24 cellular contexts compared by ENCODE assay signal in the genomic region with DNA sequence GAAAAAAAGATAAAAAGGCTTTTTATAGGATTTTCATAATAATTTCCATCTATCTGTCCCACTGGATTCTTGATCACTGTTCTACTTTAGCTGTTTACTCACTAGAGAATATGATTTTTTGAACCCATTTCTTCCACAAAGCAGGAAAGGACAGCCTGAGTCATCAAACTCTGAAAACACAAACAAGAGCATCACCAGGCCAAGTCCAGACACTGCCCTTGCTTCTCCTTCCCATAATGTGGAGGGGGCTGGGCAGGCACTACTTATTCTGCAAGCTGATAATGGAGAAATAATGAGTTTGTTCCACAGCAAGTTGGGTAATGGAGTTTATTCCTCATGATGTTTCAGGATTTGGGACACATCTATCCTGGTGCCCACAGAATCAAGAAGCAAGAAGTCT. TPM values are rescaled to one million over a fixed set of nuclear protein-coding genes. Genes with fewer than 3 reads are reported as not detected.
DNase-seq lines count a peak whose midpoint lies in the region; ATAC-seq and TF ChIP-seq lines count a peak whose summit lies in the region.
"Had no signal": no experiment of that assay in that cellular context is flagged by ENCODE, and none has a peak within 500 bp of the region (broad histone marks: within the 10 kb centered on the region; RNA-seq: fewer than 3 reads in every experiment).

No MANE protein-coding gene starts in this region.

- no peaks in the 10 kb centered on the region for H3K79me2 ChIP-seq in GM23248 (ENCODE audit: insufficient read depth)
- H3K79me2 ChIP-seq in mammary epithelial cell (ENCODE audit: insufficient read depth, low read length): no peaks in the 10 kb centered on the region

- H3K4me2 ChIP-seq in GM23248 (ENCODE audit: unreplicated experiment): no peak overlapping the region
- no peak overlapping the region for H3K4me2 ChIP-seq in mammary epithelial cell (ENCODE audit: insufficient read depth, low read depth, low read length)

- peaks cover 4% of the 10 kb centered on the region; the same call in 1 of the 2 replicates for H3F3A ChIP-seq in GM23248 (ENCODE audit: insufficient read depth)

- peaks cover 0 to 14% of the 10 kb centered on the region in 2 donors for H3K9me3 Mint-ChIP-seq in stimulated activated naive CD8-positive, alpha-beta T cell treated with anti-CD3 and anti-CD28 coated beads, Interleukin-15, amount 100 ng/mL, for 72 hours

- H3K36me3 ChIP-seq in GM23248 (ENCODE audit: low read depth) (no peaks in the 10 kb centered on the region), mammary epithelial cell (ENCODE audit: insufficient read depth, low read length) (no peaks in the 10 kb centered on the region)

- DNase-seq in A172 (ENCODE audit: low spot score) (peak; percentile 22), GM23248 (peak; percentile 41), mammary epithelial cell (peak; percentile 35), foreskin keratinocyte (peak; percentile 16 to 28), AML-193 (lab: John Stamatoyannopoulos, UW) (no peak), T-helper 9 cell (no peak)
- no peak for DNase-seq in stimulated activated naive CD8-positive, alpha-beta T cell treated with anti-CD3 and anti-CD28 coated beads, Interleukin-15, amount 100 ng/mL, for 72 hours
- DNase-seq: activated CD4-positive, CD25-positive, alpha-beta regulatory T cell treated with anti-CD3 and anti-CD28 coated beads, Interleukin-2, amount 50 U/mL, for 72 hours; activated CD8-positive, alpha-beta T cell treated with anti-CD3 and anti-CD28 coated beads for 36 hours; activated gamma-delta T cell; activated naive CD8-positive, alpha-beta T cell treated with anti-CD3 and anti-CD28 coated beads, Interleukin-2, amount 50 U/mL, for 24 hours; endodermal cell; head of caudate nucleus; KBM-7; mesendoderm; NCI-H146; NCI-H524 treated with DMSO at 0.1 percent for 48 hours; SIG-M5; small intestine; stimulated activated CD4-positive, alpha-beta T cell treated with anti-CD3 and anti-CD28 coated beads, Interleukin-1b, Interleukin-23, amount 100 ng/mL, for 48 hours had no signal

- no peaks in the 10 kb centered on the region for H3K27me3 ChIP-seq in GM23248 (replicated peaks; ENCODE audit: insufficient read depth)
- no peaks in the 10 kb centered on the region for H3K27me3 ChIP-seq in mammary epithelial cell (ENCODE audit: insufficient read depth, low read length)
- no peaks in the 10 kb centered on the region for H3K27me3 ChIP-seq in foreskin keratinocyte

- H3K27me3 Mint-ChIP-seq in stimulated activated naive CD8-positive, alpha-beta T cell treated with anti-CD3 and anti-CD28 coated beads, Interleukin-15, amount 100 ng/mL, for 72 hours: no peaks in the 10 kb centered on the region
- H3K27me3 Mint-ChIP-seq: activated CD8-positive, alpha-beta T cell treated with anti-CD3 and anti-CD28 coated beads for 36 hours; activated naive CD8-positive, alpha-beta T cell treated with anti-CD3 and anti-CD28 coated beads, Interleukin-2, amount 50 U/mL, for 24 hours; brain; progenitor cell of endocrine pancreas had no signal

- no peaks in the 10 kb centered on the region for H3K4me1 Mint-ChIP-seq in stimulated activated naive CD8-positive, alpha-beta T cell treated with anti-CD3 and anti-CD28 coated beads, Interleukin-15, amount 100 ng/mL, for 72 hours
- H3K4me1 Mint-ChIP-seq: activated naive CD8-positive, alpha-beta T cell treated with anti-CD3 and anti-CD28 coated beads, Interleukin-2, amount 50 U/mL, for 24 hours; brain; endodermal cell had no signal

- intact Hi-C loops in mammary epithelial cell (cut with micrococcal nuclease): no loop called here

- dilution Hi-C loops in mammary epithelial cell (cut with HindIII; ENCODE audit: low sequenced_read_pairs): no loop called here

- no peaks in the 10 kb centered on the region for H3K4me1 ChIP-seq in GM23248 (ENCODE audit: insufficient read depth)
- no peaks in the 10 kb centered on the region for H3K4me1 ChIP-seq in mammary epithelial cell (ENCODE audit: insufficient read depth, low read length)
- H3K4me1 ChIP-seq in foreskin keratinocyte: no peaks in the 10 kb centered on the region

- H3K27ac Mint-ChIP-seq in stimulated activated naive CD8-positive, alpha-beta T cell treated with anti-CD3 and anti-CD28 coated beads, Interleukin-15, amount 100 ng/mL, for 72 hours: no peak overlapping the region
- H3K27ac Mint-ChIP-seq: activated CD8-positive, alpha-beta T cell treated with anti-CD3 and anti-CD28 coated beads for 36 hours; activated naive CD8-positive, alpha-beta T cell treated with anti-CD3 and anti-CD28 coated beads, Interleukin-2, amount 50 U/mL, for 24 hours; brain; endodermal cell had no signal

- H3K4me3 Mint-ChIP-seq in stimulated activated naive CD8-positive, alpha-beta T cell treated with anti-CD3 and anti-CD28 coated beads, Interleukin-15, amount 100 ng/mL, for 72 hours: no peak overlapping the region
- H3K4me3 Mint-ChIP-seq: activated CD8-positive, alpha-beta T cell treated with anti-CD3 and anti-CD28 coated beads for 36 hours; activated naive CD8-positive, alpha-beta T cell treated with anti-CD3 and anti-CD28 coated beads, Interleukin-2, amount 50 U/mL, for 24 hours; brain; endodermal cell had no signal

- H2AFZ ChIP-seq in GM23248 (no peak overlapping the region), mammary epithelial cell (ENCODE audit: low read depth, low read length) (no peak overlapping the region)

- H3K9me2 ChIP-seq in GM23248 (ENCODE audit: insufficient read depth): no peaks in the 10 kb centered on the region

- in situ Hi-C loops in GM23248 (cut with MboI): no loop called here
- in situ Hi-C loops in mammary epithelial cell (cut with MboI; ENCODE audit: low sequenced_read_pairs in 2 of 2): no loop called here

- H3K9ac ChIP-seq in GM23248 (no peak overlapping the region), mammary epithelial cell (ENCODE audit: insufficient read depth, low read length) (no peak overlapping the region)

- ATAC-seq in foreskin keratinocyte (no peak), HG02981 (IDR thresholded peaks at IDR 0.05; ENCODE audit: unreplicated experiment) (no peak)
- no peak for ATAC-seq in stimulated activated naive CD8-positive, alpha-beta T cell treated with anti-CD3 and anti-CD28 coated beads, Interleukin-15, amount 100 ng/mL, for 72 hours
- ATAC-seq: activated CD8-positive, alpha-beta T cell treated with anti-CD3 and anti-CD28 coated beads for 36 hours; activated naive CD8-positive, alpha-beta T cell treated with anti-CD3 and anti-CD28 coated beads, Interleukin-2, amount 50 U/mL, for 24 hours had no signal

- CTCF ChIA-PET in mammary epithelial cell (lab: Charles Lee; ENCODE audit: low non-redundant PET): interaction anchor here (0.6 kb wide), 1 partner anchor 709 kb away, joined by 3 read pairs; no protein-coding TSS in a partner anchor

- H3K27ac ChIP-seq in GM23248 (no peak overlapping the region), mammary epithelial cell (ENCODE audit: insufficient read depth, low read depth, low read length) (no peak overlapping the region), foreskin keratinocyte (no peak overlapping the region)
- H3K27ac ChIP-seq: coronary artery had no signal

- no TSS peak for BruUV-seq in mammary epithelial cell (replicated peaks; lab: Mats Ljungman, UMichigan)

- TF ChIP-seq CTCF in mammary epithelial cell (conservative IDR thresholded peaks at IDR 0.05 in 1 of 2, IDR thresholded peaks at IDR 0.05 in 1 of 2; ENCODE audit: extremely low read depth in 1 of 2, insufficient read depth in 1 of 2, low read depth in 1 of 2, low read length in 2 of 2) (no peak), foreskin keratinocyte (conservative IDR thresholded peaks at IDR 0.05) (no peak)

- no peaks in the 10 kb centered on the region for H3K9me3 ChIP-seq in GM23248 (ENCODE audit: low read depth)
- H3K9me3 ChIP-seq in mammary epithelial cell (replicated peaks; ENCODE audit: insufficient read depth, low read length): no peaks in the 10 kb centered on the region

- H3K4me3 ChIP-seq in GM23248 (no peak overlapping the region), mammary epithelial cell (replicated peaks in 1 of 3; ENCODE audit: insufficient read depth in 1 of 3, low read depth in 2 of 3, low read length in 3 of 3) (no peak overlapping the region)
- H3K4me3 ChIP-seq: coronary artery had no signal

- no peaks in the 10 kb centered on the region for H4K20me1 ChIP-seq in GM23248 (ENCODE audit: insufficient read depth)
- H4K20me1 ChIP-seq in mammary epithelial cell (ENCODE audit: insufficient read depth, low read length): no peaks in the 10 kb centered on the region

RNA-seq across cellular contexts. Expression of a gene that starts 13.0 kb away (rescaled TPM):
- 2.8 TPM in 1 of 2 replicates, not detected in the other for total RNA-seq in A172 (2014; rRNA removed; shearing (Covaris generic))
- 0.22 TPM in 1 of 2 replicates, not detected in the other for total RNA-seq in GM23248 (2014; rRNA removed; shearing (Covaris generic))
- polyA plus RNA-seq in GM23248 (2016; fragmentation: Nextera tagmentation; extraction: Ambion mirVana) (0.15 and 0.24 TPM in 2 replicates), mammary epithelial cell (0.22 TPM), foreskin keratinocyte (0.37 and 0.45 TPM in 2 replicates)
- total RNA-seq in mammary epithelial cell (1 to 10 TPM in 1 of 2 donors, under 1 TPM in 1; 0.67 to 1.9 TPM), foreskin keratinocyte (0.42 and 0.44 TPM in 2 replicates)
- polyA minus RNA-seq in mammary epithelial cell: 2.0 TPM

RNA-seq across cellular contexts. Expression of a gene that starts 38.4 kb away (rescaled TPM):
- total RNA-seq in A172 (2014; rRNA removed; shearing (Covaris generic)): 82.2 and 98.2 TPM in 2 replicates
- 73.6 and 78.0 TPM in 2 replicates for total RNA-seq in GM23248 (2014; rRNA removed; shearing (Covaris generic))
- polyA plus RNA-seq in GM23248 (2016; fragmentation: Nextera tagmentation; extraction: Ambion mirVana): 35.2 and 42.5 TPM in 2 replicates
- total RNA-seq in mammary epithelial cell: 10 to 100 TPM; 82.4 to 97.5 TPM
- 22.1 TPM for polyA plus RNA-seq in mammary epithelial cell
- polyA minus RNA-seq in mammary epithelial cell: 211 TPM
- total RNA-seq in foreskin keratinocyte: 56.9 and 70.1 TPM in 2 replicates
- 18.7 and 20.3 TPM in 2 replicates for polyA plus RNA-seq in foreskin keratinocyte

Comparison
In these comparisons a context has a peak if more than half of its experiments do, and no peak if none do; other contexts are left out.
1. DNase-seq: peak in A172 (single experiment), GM23248 (single experiment), mammary epithelial cell (single experiment) and foreskin keratinocyte (2 of 2); none in AML-193 (0 of 2), T-helper 9 cell (single experiment) and stimulated activated naive CD8-positive, alpha-beta T cell treated with anti-CD3 and anti-CD28 coated beads, Interleukin-15, amount 100 ng/mL, for 72 hours (0 of 2).